Comparison of ENCODE assay signal across 15 cellular contexts in the genomic region with DNA sequence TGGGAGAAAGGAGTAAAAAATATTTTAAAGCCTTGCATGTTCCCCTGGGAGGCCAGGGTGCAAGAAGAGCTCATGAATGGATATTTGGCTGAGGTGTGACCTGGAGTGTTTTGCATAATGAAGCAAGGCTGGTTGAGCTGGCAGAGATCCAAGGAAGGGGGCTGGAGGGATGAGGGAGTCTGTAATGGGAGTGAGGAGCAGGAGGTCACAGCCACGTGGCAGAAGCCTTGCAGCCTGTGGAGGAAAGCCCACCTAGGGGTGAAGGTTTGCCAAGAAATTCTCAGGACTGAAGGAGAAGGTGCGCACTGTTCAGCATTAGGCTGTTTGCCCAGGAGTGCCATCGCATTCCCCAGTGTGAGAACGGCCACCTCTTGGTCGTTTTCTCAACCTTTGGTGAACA. TPM values are rescaled to one million over a fixed set of nuclear protein-coding genes. Genes with fewer than 3 reads are reported as not detected.
DNase-seq lines count a peak whose midpoint lies in the region; ATAC-seq and TF ChIP-seq lines count a peak whose summit lies in the region.
"Had no signal": no experiment of that assay in that cellular context is flagged by ENCODE, and none has a peak within 500 bp of the region (broad histone marks: within the 10 kb centered on the region; RNA-seq: fewer than 3 reads in every experiment).

No MANE protein-coding gene starts in this region.

- no peak overlapping the region for H3K14ac ChIP-seq in mesenchymal stem cell (ENCODE audit: low read length in 2 of 2)

- no peak overlapping the region for H2BK120ac ChIP-seq in mesenchymal stem cell (ENCODE audit: low read depth, low read length)

- H3K4ac ChIP-seq in mesenchymal stem cell (ENCODE audit: low read depth in 1 of 2, low read length in 2 of 2): no peak overlapping the region

- H2BK15ac ChIP-seq in mesenchymal stem cell (ENCODE audit: low read depth, poor library complexity, severe bottlenecking): no peak overlapping the region

- ATAC-seq in HG03571 (IDR thresholded peaks at IDR 0.05; ENCODE audit: unreplicated experiment): no peak
- no peak for ATAC-seq in GM18505 (IDR thresholded peaks at IDR 0.05; ENCODE audit: unreplicated experiment)
- ATAC-seq in GM19023 (IDR thresholded peaks at IDR 0.05; ENCODE audit: unreplicated experiment): no peak
- ATAC-seq: A549, Panc1, Right ventricle myocardium inferior had no signal

- WGBS in mesenchymal stem cell: 83% methylated on average over 5 of the region's 5 CpGs

- peak overlapping the region in 1 of 2 experiments; percentile 31 for H2BK12ac ChIP-seq in mesenchymal stem cell (ENCODE audit: low read length in 2 of 2)

- H2BK5ac ChIP-seq in mesenchymal stem cell (ENCODE audit: low read depth, low read length, poor library complexity, severe bottlenecking): no peak overlapping the region

- H3K36me3 ChIP-seq in mesenchymal stem cell (ENCODE audit: control insufficient read depth in 1 of 2, insufficient read depth in 2 of 2, low read depth in 1 of 2, low read length in 2 of 2): no peaks in the 10 kb centered on the region
- H3K36me3 ChIP-seq: HAP-1 had no signal

- H3K18ac ChIP-seq in mesenchymal stem cell (ENCODE audit: low read depth in 1 of 2, low read length in 2 of 2): no peak overlapping the region

- no peak overlapping the region for H3K4me2 ChIP-seq in mesenchymal stem cell (ENCODE audit: low read length, poor library complexity, severe bottlenecking)
- H3K4me2 ChIP-seq: A549 had no signal

- H4K91ac ChIP-seq in mesenchymal stem cell (ENCODE audit: low read length): no peak overlapping the region

- no peak overlapping the region for H3K27ac ChIP-seq in mesenchymal stem cell (ENCODE audit: low read length, poor library complexity, severe bottlenecking)

- H3K79me1 ChIP-seq in mesenchymal stem cell (replicated peaks; ENCODE audit: low read length, poor library complexity, severe bottlenecking): no peaks in the 10 kb centered on the region

- no peak overlapping the region for H4K8ac ChIP-seq in mesenchymal stem cell (ENCODE audit: low read length)

- no peak for TF ChIP-seq POLR2A in GM18505 (IDR thresholded peaks at IDR 0.05; ENCODE audit: borderline replicate concordance, extremely low read depth, insufficient read depth, insufficient read length)

- peak overlapping the region; percentile 3 for H2AK5ac ChIP-seq in mesenchymal stem cell (ENCODE audit: low read length, severe bottlenecking)

- H3K4me3 ChIP-seq in mesenchymal stem cell (ENCODE audit: insufficient read depth in 1 of 2, low read depth in 1 of 2, low read length in 2 of 2): no peak overlapping the region
- H3K4me3 ChIP-seq: A549, HAP-1 had no signal

- H3K9me3 ChIP-seq in mesenchymal stem cell (ENCODE audit: control insufficient read depth, low read length): no peaks in the 10 kb centered on the region
- H3K9me3 ChIP-seq: A549, HAP-1 had no signal

- no peak overlapping the region for H3K23ac ChIP-seq in mesenchymal stem cell (ENCODE audit: low read length in 2 of 2)

- H3K9ac ChIP-seq in mesenchymal stem cell (ENCODE audit: low read length): no peak overlapping the region

- no peak overlapping the region for H2AFZ ChIP-seq in mesenchymal stem cell (ENCODE audit: low read depth, low read length)

- DNase-seq in NCI-H345 (lab: John Stamatoyannopoulos, UW) (peak; percentile 46), NCI-H345 treated with DMSO at 0.1 percent for 48 hours (lab: John Stamatoyannopoulos, UW; ENCODE audit: unreplicated experiment) (no peak), NCI-H1105 (lab: John Stamatoyannopoulos, UW) (peak; percentile 52), NCI-H526 treated with DMSO at 0.1 percent for 48 hours (lab: John Stamatoyannopoulos, UW) (peak; percentile 89), mesenchymal stem cell (no peak)
- DNase-seq: DMS79 treated with DMSO at 0.1 percent for 48 hours, NCI-H1048, NCI-H2081 treated with DMSO at 0.1 percent for 48 hours had no signal

- H3K4me1 ChIP-seq in mesenchymal stem cell (ENCODE audit: control insufficient read depth, insufficient read depth, low read depth, low read length): no peaks in the 10 kb centered on the region
- H3K4me1 ChIP-seq: HAP-1 had no signal

- H3K27me3 ChIP-seq in mesenchymal stem cell (ENCODE audit: control insufficient read depth in 1 of 2, insufficient read depth in 1 of 2, low read length in 2 of 2): no peaks in the 10 kb centered on the region

RNA-seq across cellular contexts. Expression of gene ATP8B1, which starts 40.3 kb away (rescaled TPM):
- polyA plus RNA-seq in mesenchymal stem cell (2013, experiment 1 of 2): 4.3 TPM
- 4.2 TPM for polyA plus RNA-seq in mesenchymal stem cell (2013, experiment 2 of 2)

Comparison
In these comparisons a context has a peak if more than half of its experiments do, and no peak if none do; other contexts are left out.
1. DNase-seq: peak in NCI-H345 (single experiment), NCI-H1105 (single experiment) and NCI-H526 treated with DMSO at 0.1 percent for 48 hours (single experiment); none in NCI-H345 treated with DMSO at 0.1 percent for 48 hours (single experiment) and mesenchymal stem cell (single experiment).